ENCODE assay signal across 8 cellular contexts in genomic region chr11:64186205-64187165, GRCh38. TPM values are rescaled to one million over a fixed set of nuclear protein-coding genes. Genes with fewer than 3 reads are reported as not detected.
DNase-seq lines count a peak whose midpoint lies in the region; ATAC-seq lines count a peak whose summit lies in the region.

No MANE protein-coding gene starts in this region.

- H4K20me1 ChIP-seq in Karpas-422 (ENCODE audit: insufficient read depth, low read depth, low read length), result peaks cover 22% of the 10 kb centered on the region; the same call in 1 of the 2 replicates

- no peak overlapping the region for H3K4me3 ChIP-seq in ACC112 (ENCODE audit: low read depth, low read length)
- H3K4me3 ChIP-seq in Karpas-422 (ENCODE audit: low read length), result no peak overlapping the region

- H3K79me2 ChIP-seq in ACC112 (ENCODE audit: control insufficient read depth, insufficient read depth, low read length, unreplicated experiment) (peaks cover 48% of the 10 kb centered on the region), Karpas-422 (ENCODE audit: low read length) (peaks cover 33% of the 10 kb centered on the region)

- H3K9me2 ChIP-seq in Karpas-422 (replicated peaks; ENCODE audit: insufficient read depth, low read length), result no peaks in the 10 kb centered on the region

- ATAC-seq in HG02973 (IDR thresholded peaks at IDR 0.05; ENCODE audit: unreplicated experiment) (peak; percentile 1), GM21723 (IDR thresholded peaks at IDR 0.05; ENCODE audit: unreplicated experiment) (no peak)

- H3K9ac ChIP-seq in Karpas-422 (ENCODE audit: low read length), result no peak overlapping the region

- H2AFZ ChIP-seq in ACC112 (ENCODE audit: low read length, unreplicated experiment) (peak overlapping the region; percentile 44), Karpas-422 (ENCODE audit: low read length) (no peak overlapping the region)

- peak; percentile 54 for DNase-seq in activated T-cell treated with anti-CD3 and anti-CD28 coated beads, Interleukin-2, amount 50 U/mL, for 1 hour
- peak; percentile 61 for DNase-seq in medulla oblongata (ENCODE audit: extremely low spot score)
- DNase-seq in 8988T, result no peak
- no peak for DNase-seq in Karpas-422
- DNase-seq in NCI-H2196 (lab: John Stamatoyannopoulos, UW; ENCODE audit: unreplicated experiment), result no peak

- H3K27me3 ChIP-seq in ACC112 (ENCODE audit: insufficient read depth, low read length) (no peaks in the 10 kb centered on the region), Karpas-422 (ENCODE audit: low read length) (no peaks in the 10 kb centered on the region)

- no peaks in the 10 kb centered on the region for H3K9me3 ChIP-seq in Karpas-422 (ENCODE audit: low read length)

- no peak overlapping the region for H3K27ac ChIP-seq in ACC112 (ENCODE audit: low read depth, low read length)
- H3K27ac ChIP-seq in Karpas-422 (ENCODE audit: low read length), result no peak overlapping the region

- no peak overlapping the region for H3K4me2 ChIP-seq in Karpas-422 (ENCODE audit: low read depth, low read length, poor library complexity, severe bottlenecking)

- H3K36me3 ChIP-seq in ACC112 (ENCODE audit: insufficient read depth, low read length) (0 out of 2 replicates have a peak, but pooled peaks cover 5% of the 10 kb centered on the region), Karpas-422 (ENCODE audit: insufficient read depth, low read length) (peaks cover 13% of the 10 kb centered on the region)

- peaks cover 23% of the 10 kb centered on the region for H3K4me1 ChIP-seq in ACC112 (ENCODE audit: control insufficient read depth, insufficient read depth, low read length, unreplicated experiment)
- H3K4me1 ChIP-seq in Karpas-422 (ENCODE audit: low read length), result peaks cover 28% of the 10 kb centered on the region

RNA-seq across cellular contexts. Expression of gene STIP1, which starts 0.5 kb away (rescaled TPM):
- 101 and 199 TPM in 2 replicates for total RNA-seq in Karpas-422 (2014; rRNA removed; shearing (Covaris generic); ENCODE audit: low replicate concordance)

RNA-seq across cellular contexts. Expression of gene FERMT3, which starts 20.0 kb away (rescaled TPM):
- 72.7 and 141 TPM in 2 replicates for total RNA-seq in Karpas-422 (2014; rRNA removed; shearing (Covaris generic); ENCODE audit: low replicate concordance)

RNA-seq across cellular contexts. Expression of gene MACROD1, which starts 20.6 kb away (rescaled TPM):
- total RNA-seq in Karpas-422 (2014; rRNA removed; shearing (Covaris generic); ENCODE audit: low replicate concordance), result 5.4 TPM in 1 of 2 replicates, not detected in the other

RNA-seq across cellular contexts. Expression of gene TRPT1, which starts 39.5 kb away (rescaled TPM):
- 72.5 and 90.4 TPM in 2 replicates for total RNA-seq in Karpas-422 (2014; rRNA removed; shearing (Covaris generic); ENCODE audit: low replicate concordance)

RNA-seq across cellular contexts. Expression of gene NUDT22, which starts 39.6 kb away (rescaled TPM):
- total RNA-seq in Karpas-422 (2014; rRNA removed; shearing (Covaris generic); ENCODE audit: low replicate concordance), result 70.0 and 114 TPM in 2 replicates

Comparison
In these comparisons a context has a peak if more than half of its experiments do, and no peak if none do; other contexts are left out.
1. DNase-seq: peak in activated T-cell treated with anti-CD3 and anti-CD28 coated beads, Interleukin-2, amount 50 U/mL, for 1 hour (single experiment) and medulla oblongata (single experiment); none in 8988T (single experiment), Karpas-422 (single experiment) and NCI-H2196 (single experiment).